ENCODE assay signal across 8 cellular contexts in the genomic region with DNA sequence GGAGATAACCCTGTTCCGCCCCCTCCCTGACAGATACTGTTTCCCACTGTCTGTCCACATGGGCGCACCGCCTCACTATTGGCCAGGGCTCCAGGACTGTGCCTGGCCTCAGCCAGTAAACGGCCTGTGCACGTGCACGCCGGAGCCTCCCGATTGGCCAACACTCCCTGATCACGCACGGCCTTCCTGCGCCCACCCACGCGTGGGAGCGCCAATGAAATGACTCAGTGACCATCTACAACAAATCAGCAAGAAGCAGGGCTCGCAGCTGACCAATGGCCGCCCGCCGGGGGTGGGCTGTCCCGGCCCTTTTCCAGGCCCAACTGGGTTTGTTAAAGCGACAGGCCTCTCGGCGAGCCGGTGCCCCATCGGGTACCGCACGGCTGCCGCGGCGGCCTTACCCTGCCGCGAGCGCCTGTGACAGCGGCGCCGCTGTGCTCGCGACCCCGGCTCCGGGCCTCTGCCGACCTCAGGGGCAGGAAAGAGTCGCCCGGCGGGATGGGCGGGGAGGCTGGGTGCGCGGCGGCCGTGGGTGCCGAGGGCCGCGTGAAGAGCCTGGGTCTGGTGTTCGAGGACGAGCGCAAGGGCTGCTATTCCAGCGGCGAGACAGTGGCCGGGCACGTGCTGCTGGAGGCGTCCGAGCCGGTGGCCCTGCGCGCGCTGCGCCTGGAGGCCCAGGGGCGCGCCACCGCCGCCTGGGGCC. TPM values are rescaled to one million over a fixed set of nuclear protein-coding genes. Genes with fewer than 3 reads are reported as not detected.
DNase-seq lines count a peak whose midpoint lies in the region; ATAC-seq lines count a peak whose summit lies in the region.

A gene with protein sequence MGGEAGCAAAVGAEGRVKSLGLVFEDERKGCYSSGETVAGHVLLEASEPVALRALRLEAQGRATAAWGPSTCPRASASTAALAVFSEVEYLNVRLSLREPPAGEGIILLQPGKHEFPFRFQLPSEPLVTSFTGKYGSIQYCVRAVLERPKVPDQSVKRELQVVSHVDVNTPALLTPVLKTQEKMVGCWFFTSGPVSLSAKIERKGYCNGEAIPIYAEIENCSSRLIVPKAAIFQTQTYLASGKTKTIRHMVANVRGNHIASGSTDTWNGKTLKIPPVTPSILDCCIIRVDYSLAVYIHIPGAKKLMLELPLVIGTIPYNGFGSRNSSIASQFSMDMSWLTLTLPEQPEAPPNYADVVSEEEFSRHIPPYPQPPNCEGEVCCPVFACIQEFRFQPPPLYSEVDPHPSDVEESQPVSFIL (plus strand): TSS at position 340 of the 703 bp plus-strand sequence. CDS start 159 bp downstream, at position 499.

- H3K27ac ChIP-seq in layer of hippocampus (ENCODE audit: low read depth, low read length): peak within 1 kb of the TSS; percentile 73

- DNase-seq in A172 (ENCODE audit: low spot score) (peak; percentile 98), NCI-H460 (ENCODE audit: extremely low read depth, low read depth) (peak; percentile 99), cortex of kidney (lab: John Stamatoyannopoulos, UW) (peak; percentile 72)
- DNase-seq in activated CD4-positive, alpha-beta T cell treated with anti-CD3 and anti-CD28 coated beads, Interleukin-2, amount 50 U/mL, for 1 hour: peak; percentile 93
- peak; percentile 96 to 98 for DNase-seq in stimulated activated CD4-positive, alpha-beta T cell treated with anti-CD3 and anti-CD28 coated beads, Interleukin-15, amount 100 ng/mL, for 48 hours (ENCODE audit: low read depth in 2 of 2)

- peak; percentile 99 for ATAC-seq in GM18907 (IDR thresholded peaks at IDR 0.05; ENCODE audit: unreplicated experiment)
- peak; percentile 94 for ATAC-seq in HG03354 (IDR thresholded peaks at IDR 0.05; ENCODE audit: poor library complexity, severe bottlenecking, unreplicated experiment)

- H3K27me3 ChIP-seq in layer of hippocampus (ENCODE audit: control insufficient read depth, insufficient read depth, low read length): no peaks in the 10 kb centered on the region

RNA-seq across cellular contexts. Expression of the gene that starts here (rescaled TPM):
- total RNA-seq in A172 (2014; rRNA removed; shearing (Covaris generic)): 1.7 and 2.5 TPM in 2 replicates
- total RNA-seq in NCI-H460 (2014; rRNA removed; shearing (Covaris generic)): 33.0 and 35.5 TPM in 2 replicates
- 17.9 and 29.6 TPM in 2 replicates for polyA plus RNA-seq in NCI-H460 (2014; cell fraction: nucleus; rRNA removed)

Comparison
In these comparisons a context has a peak if more than half of its experiments do, and no peak if none do; other contexts are left out.
1. Peak in every context shown above with its lines: DNase-seq, ATAC-seq and H3K27ac ChIP-seq.